In genomic region chr3:31132132-31132769, GRCh38 we compare ENCODE assay signal across 9 cellular contexts.
A peak's percentile ranks its signal among the peaks of the same experiment; 100 is the strongest.
DNase-seq lines count a peak whose midpoint lies in the region; ATAC-seq, FAIRE-seq and TF ChIP-seq lines count a peak whose summit lies in the region.
"Had no signal": no experiment of that assay in that cellular context is flagged by ENCODE, and none has a peak within 500 bp of the region (broad histone marks: within the 10 kb centered on the region; RNA-seq: fewer than 3 reads in every experiment).

No MANE protein-coding gene starts in this region.

- TF ChIP-seq CTCF in natural killer cell (IDR thresholded peaks at IDR 0.05): peak; percentile 49

- H3K27me3 Mint-ChIP-seq in natural killer cell (ENCODE audit: low read depth in 2 of 2): no peaks in the 10 kb centered on the region

- H3K9me3 ChIP-seq in effector memory CD4-positive, alpha-beta T cell (ENCODE audit: control insufficient read depth, low read length): no peaks in the 10 kb centered on the region

- H3K4me1 Mint-ChIP-seq in natural killer cell: no peaks in the 10 kb centered on the region

- no peak overlapping the region for H3K27ac ChIP-seq in effector memory CD4-positive, alpha-beta T cell (ENCODE audit: insufficient read depth, low read length, poor library complexity, severe bottlenecking)

- H3K4me3 Mint-ChIP-seq in natural killer cell: no peak overlapping the region
- H3K4me3 Mint-ChIP-seq: activated naive CD8-positive, alpha-beta T cell treated with anti-CD3 and anti-CD28 coated beads, Interleukin-2, amount 10 ng/mL, durations not matched to agents 7 days and 5 days had no signal

- no peaks in the 10 kb centered on the region for H3K27me3 ChIP-seq in effector memory CD4-positive, alpha-beta T cell (replicated peaks; ENCODE audit: control insufficient read depth, insufficient read depth, low read length, poor library complexity, severe bottlenecking)

- ATAC-seq in natural killer cell: peak in 1 of 3 donors; percentile 59

- no peak overlapping the region for H3K27ac Mint-ChIP-seq in natural killer cell
- H3K27ac Mint-ChIP-seq: activated naive CD8-positive, alpha-beta T cell treated with anti-CD3 and anti-CD28 coated beads, Interleukin-2, amount 10 ng/mL, durations not matched to agents 7 days and 5 days had no signal

- no peaks in the 10 kb centered on the region for H3K4me1 ChIP-seq in effector memory CD4-positive, alpha-beta T cell (ENCODE audit: control insufficient read depth, insufficient read depth, low read length, poor library complexity, severe bottlenecking)

- no peak for TF ChIP-seq POLR2A in H54 (IDR thresholded peaks at IDR 0.05; ENCODE audit: low read depth, low read length)

- peak; percentile 33 for FAIRE-seq in H54 (lab: Jason Lieb, UNC)
- FAIRE-seq in colon (lab: Jason Lieb, UNC): peak; percentile 24

- H3K36me3 Mint-ChIP-seq in natural killer cell: no peaks in the 10 kb centered on the region
- H3K36me3 Mint-ChIP-seq: activated naive CD8-positive, alpha-beta T cell treated with anti-CD3 and anti-CD28 coated beads, Interleukin-2, amount 10 ng/mL, durations not matched to agents 7 days and 5 days had no signal

- H3K9me3 Mint-ChIP-seq in natural killer cell: no peaks in the 10 kb centered on the region
- H3K9me3 Mint-ChIP-seq: activated naive CD8-positive, alpha-beta T cell treated with anti-CD3 and anti-CD28 coated beads, Interleukin-2, amount 10 ng/mL, durations not matched to agents 7 days and 5 days had no signal

- peak; percentile 2 for DNase-seq in NCI-H2227 (lab: John Stamatoyannopoulos, UW; ENCODE audit: unreplicated experiment)
- no peak for DNase-seq in NCI-H2227 treated with DMSO at 0.1 percent for 48 hours (lab: John Stamatoyannopoulos, UW)
- peak; percentile 5 for DNase-seq in H54 (ENCODE audit: insufficient read length, low spot score)
- DNase-seq in NAMALWA (ENCODE audit: low spot score): peak; percentile 48
- no peak for DNase-seq in natural killer cell
- no peak for DNase-seq in effector memory CD4-positive, alpha-beta T cell
- DNase-seq in stimulated activated CD4-positive, alpha-beta T cell treated with anti-CD3 and anti-CD28 coated beads, Interleukin-1b, Interleukin-23, amount 100 ng/mL, for 48 hours: no peak
- DNase-seq: activated naive CD8-positive, alpha-beta T cell treated with anti-CD3 and anti-CD28 coated beads, Interleukin-2, amount 10 ng/mL, durations not matched to agents 7 days and 5 days had no signal

- H3K36me3 ChIP-seq in effector memory CD4-positive, alpha-beta T cell (ENCODE audit: control insufficient read depth, insufficient read depth, low read length): no peaks in the 10 kb centered on the region

- H3K4me3 ChIP-seq in effector memory CD4-positive, alpha-beta T cell (ENCODE audit: insufficient read depth, low read depth, low read length, poor library complexity, severe bottlenecking): no peak overlapping the region

- intact Hi-C loops in natural killer cell (cut with micrococcal nuclease): loop anchor here (1.0 to 10.0 kb wide), 2 partner anchors 364 to 1117 kb away; no protein-coding TSS in a partner anchor

Comparison
In these comparisons a context has a peak if more than half of its experiments do, and no peak if none do; other contexts are left out.
1. DNase-seq: peak in NCI-H2227 (single experiment), H54 (single experiment) and NAMALWA (single experiment); none in NCI-H2227 treated with DMSO at 0.1 percent for 48 hours (single experiment), natural killer cell (single experiment), effector memory CD4-positive, alpha-beta T cell (0 of 3) and stimulated activated CD4-positive, alpha-beta T cell treated with anti-CD3 and anti-CD28 coated beads, Interleukin-1b, Interleukin-23, amount 100 ng/mL, for 48 hours (single experiment).